In the genomic region with DNA sequence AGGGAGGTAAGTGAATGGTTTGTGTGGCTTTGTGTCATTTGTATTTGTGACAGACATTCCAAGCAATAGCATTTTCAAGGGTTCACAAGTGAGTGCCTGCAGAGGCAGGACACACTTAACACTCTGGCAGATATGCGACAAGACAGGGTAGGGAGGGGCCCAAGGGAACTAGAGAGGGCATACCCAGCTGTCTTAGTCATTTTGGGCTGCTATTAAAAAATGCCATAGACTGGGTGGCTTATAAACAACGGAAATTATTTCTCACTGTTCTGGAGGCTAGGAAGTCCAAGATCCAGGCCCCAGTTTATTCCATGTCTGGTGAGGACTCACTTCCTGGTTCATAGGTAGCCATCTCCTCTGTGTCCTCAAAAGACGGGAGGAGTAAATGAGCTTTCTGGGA, we compare ENCODE assay signal across 13 cellular contexts.
A peak's percentile ranks its signal among the peaks of the same experiment; 100 is the strongest.
DNase-seq lines count a peak whose midpoint lies in the region; ATAC-seq and TF ChIP-seq lines count a peak whose summit lies in the region.
"Had no signal": no experiment of that assay in that cellular context is flagged by ENCODE, and none has a peak within 500 bp of the region (broad histone marks: within the 10 kb centered on the region; RNA-seq: fewer than 3 reads in every experiment).

No MANE protein-coding gene starts in this region.

- no peak overlapping the region for H3K4me3 Mint-ChIP-seq in activated CD4-positive, alpha-beta T cell treated with anti-CD3 and anti-CD28 coated beads, Interleukin-2, amount 10 ng/mL, durations not matched to agents 24 days and 14 days
- no peak overlapping the region for H3K4me3 Mint-ChIP-seq in type B pancreatic cell
- H3K4me3 Mint-ChIP-seq: natural killer cell, T-helper 17 cell had no signal

- peak; percentile 47 for DNase-seq in activated CD4-positive, alpha-beta T cell treated with anti-CD3 and anti-CD28 coated beads, Interleukin-2, amount 10 ng/mL, durations not matched to agents 24 days and 14 days
- DNase-seq in activated CD4-positive, alpha-beta T cell treated with anti-CD3 and anti-CD28 coated beads, Interleukin-2, amount 50 U/mL, for 1 hour: no peak
- peak; percentile 77 for DNase-seq in RPMI7951 (ENCODE audit: low read depth)
- DNase-seq in foreskin keratinocyte: peak in 1 of 2 donors; percentile 45
- no peak for DNase-seq in SW 1271 (lab: John Stamatoyannopoulos, UW)
- no peak for DNase-seq in type B pancreatic cell (ENCODE audit: extremely low spot score, unreplicated experiment)
- no peak for DNase-seq in OCI-M1 (lab: John Stamatoyannopoulos, UW)
- DNase-seq: amygdala; natural killer cell; stimulated activated CD4-positive, alpha-beta T cell treated with anti-CD3 and anti-CD28 coated beads, Interleukin-15, amount 100 ng/mL, for 24 hours; T-helper 17 cell had no signal

- H3K4me1 ChIP-seq in foreskin keratinocyte (peaks cover 21% of the 10 kb centered on the region), subcutaneous abdominal adipose tissue (ENCODE audit: control insufficient read depth in 5 of 5, insufficient read depth in 5 of 5, low read length in 5 of 5) (peaks cover 9 to 47% (median 31%) of the 10 kb centered on the region in 5 donors)

- H3K9me3 Mint-ChIP-seq in activated CD4-positive, alpha-beta T cell treated with anti-CD3 and anti-CD28 coated beads, Interleukin-2, amount 10 ng/mL, durations not matched to agents 24 days and 14 days: peaks cover 9% of the 10 kb centered on the region
- H3K9me3 Mint-ChIP-seq in type B pancreatic cell: peaks cover 14% of the 10 kb centered on the region
- H3K9me3 Mint-ChIP-seq: natural killer cell had no signal

- H3K27me3 Mint-ChIP-seq in activated CD4-positive, alpha-beta T cell treated with anti-CD3 and anti-CD28 coated beads, Interleukin-2, amount 10 ng/mL, durations not matched to agents 24 days and 14 days: no peaks in the 10 kb centered on the region
- no peaks in the 10 kb centered on the region for H3K27me3 Mint-ChIP-seq in type B pancreatic cell
- H3K27me3 Mint-ChIP-seq: T-helper 17 cell had no signal

- no peaks in the 10 kb centered on the region for H3K36me3 Mint-ChIP-seq in activated CD4-positive, alpha-beta T cell treated with anti-CD3 and anti-CD28 coated beads, Interleukin-2, amount 10 ng/mL, durations not matched to agents 24 days and 14 days (ENCODE audit: low read depth)
- peaks cover 4% of the 10 kb centered on the region for H3K36me3 Mint-ChIP-seq in type B pancreatic cell
- H3K36me3 Mint-ChIP-seq: natural killer cell had no signal

- no peaks in the 10 kb centered on the region for H3K27me3 ChIP-seq in foreskin keratinocyte
- H3K27me3 ChIP-seq in subcutaneous abdominal adipose tissue (ENCODE audit: control insufficient read depth in 5 of 5, insufficient read depth in 4 of 5, low read length in 5 of 5): peaks cover 0 to 3% (median 0%) of the 10 kb centered on the region in 5 donors

- no peak overlapping the region for H3K4me3 ChIP-seq in subcutaneous abdominal adipose tissue (ENCODE audit: low read depth in 1 of 5, low read length in 5 of 5)
- H3K4me3 ChIP-seq: A549 had no signal

- peaks cover 0 to 2% (median 0%) of the 10 kb centered on the region in 5 donors for H3K9me3 ChIP-seq in subcutaneous abdominal adipose tissue (ENCODE audit: control insufficient read depth in 5 of 5, low read length in 5 of 5)
- H3K9me3 ChIP-seq: A549 had no signal

- no peak overlapping the region for H3K27ac Mint-ChIP-seq in activated CD4-positive, alpha-beta T cell treated with anti-CD3 and anti-CD28 coated beads, Interleukin-2, amount 10 ng/mL, durations not matched to agents 24 days and 14 days
- H3K27ac Mint-ChIP-seq in type B pancreatic cell: no peak overlapping the region
- H3K27ac Mint-ChIP-seq: natural killer cell, T-helper 17 cell had no signal

- TF ChIP-seq CTCF in foreskin keratinocyte (conservative IDR thresholded peaks at IDR 0.05) (no peak), type B pancreatic cell (conservative IDR thresholded peaks at IDR 0.05) (no peak)

- H3K36me3 ChIP-seq in subcutaneous abdominal adipose tissue (ENCODE audit: control insufficient read depth in 5 of 5, insufficient read depth in 5 of 5, low read length in 5 of 5): no peaks in the 10 kb centered on the region

- H3K4me1 Mint-ChIP-seq in activated CD4-positive, alpha-beta T cell treated with anti-CD3 and anti-CD28 coated beads, Interleukin-2, amount 10 ng/mL, durations not matched to agents 24 days and 14 days: peaks cover 38% of the 10 kb centered on the region
- H3K4me1 Mint-ChIP-seq in type B pancreatic cell (ENCODE audit: unreplicated experiment): peaks cover 38% of the 10 kb centered on the region
- H3K4me1 Mint-ChIP-seq: natural killer cell, T-helper 17 cell had no signal

- intact Hi-C loops in activated CD4-positive, alpha-beta T cell treated with anti-CD3 and anti-CD28 coated beads, Interleukin-2, amount 10 ng/mL, durations not matched to agents 24 days and 14 days (cut with micrococcal nuclease): loop anchor here (10.0 kb wide), 2 partner anchors 140 to 290 kb away; a partner anchor contains a TSS

- ATAC-seq in foreskin keratinocyte: peak; percentile 32
- ATAC-seq: A549, natural killer cell, T-helper 17 cell had no signal

- no peak overlapping the region for H3K9ac ChIP-seq in subcutaneous abdominal adipose tissue (ENCODE audit: low read length in 5 of 5)

- H3K27ac ChIP-seq in foreskin keratinocyte (no peak overlapping the region), subcutaneous abdominal adipose tissue (ENCODE audit: low read depth, low read length) (peak overlapping the region; percentile 64)
- H3K27ac ChIP-seq: A549 had no signal

Comparison
In these comparisons a context has a peak if more than half of its experiments do, and no peak if none do; other contexts are left out.
1. DNase-seq: peak in activated CD4-positive, alpha-beta T cell treated with anti-CD3 and anti-CD28 coated beads, Interleukin-2, amount 10 ng/mL, durations not matched to agents 24 days and 14 days (single experiment) and RPMI7951 (single experiment); none in activated CD4-positive, alpha-beta T cell treated with anti-CD3 and anti-CD28 coated beads, Interleukin-2, amount 50 U/mL, for 1 hour (single experiment), SW 1271 (0 of 2), type B pancreatic cell (single experiment) and OCI-M1 (single experiment).